Comparison of ENCODE assay signal across 1 cellular context in the genomic region with DNA sequence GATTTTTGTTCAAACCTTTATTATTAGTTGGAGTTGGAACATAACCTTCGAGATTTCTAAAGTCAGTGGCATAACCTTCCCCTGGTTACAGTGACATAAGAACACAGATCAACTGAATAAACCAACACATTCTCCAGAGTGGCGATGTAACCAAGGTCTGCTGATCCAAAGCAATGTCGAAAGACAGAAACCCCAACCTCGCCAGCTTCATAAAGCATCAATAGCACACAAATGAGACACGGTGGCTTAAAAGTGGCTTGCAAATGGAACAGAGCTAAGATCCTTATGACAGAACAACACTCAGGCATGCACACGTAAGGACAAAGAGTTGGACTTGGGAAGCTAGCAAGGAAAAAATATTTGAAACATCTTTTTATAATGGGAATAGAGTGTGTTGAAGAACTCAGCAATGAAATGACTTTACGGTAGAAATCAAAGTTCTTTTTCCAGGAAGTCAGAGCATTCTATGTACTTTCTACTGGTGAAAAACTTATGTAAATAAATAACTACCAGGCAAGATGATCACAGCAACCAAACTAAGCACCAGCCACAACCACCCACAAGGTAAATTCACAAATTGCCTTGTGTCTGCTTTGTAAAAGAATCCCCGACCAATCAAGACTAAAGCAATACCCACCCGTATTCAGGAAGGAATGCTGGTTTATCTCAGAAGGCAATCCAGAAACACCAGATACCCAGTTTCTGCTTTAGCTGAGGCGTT.
TF ChIP-seq lines count a peak whose summit lies in the region.

No MANE protein-coding gene starts in this region.

TF ChIP-seq in HepG2, 621 proteins besides CTCF, POLR2A, EP300 and RAD21 (continued from another document):
- TF ChIP-seq, protein P1, sequence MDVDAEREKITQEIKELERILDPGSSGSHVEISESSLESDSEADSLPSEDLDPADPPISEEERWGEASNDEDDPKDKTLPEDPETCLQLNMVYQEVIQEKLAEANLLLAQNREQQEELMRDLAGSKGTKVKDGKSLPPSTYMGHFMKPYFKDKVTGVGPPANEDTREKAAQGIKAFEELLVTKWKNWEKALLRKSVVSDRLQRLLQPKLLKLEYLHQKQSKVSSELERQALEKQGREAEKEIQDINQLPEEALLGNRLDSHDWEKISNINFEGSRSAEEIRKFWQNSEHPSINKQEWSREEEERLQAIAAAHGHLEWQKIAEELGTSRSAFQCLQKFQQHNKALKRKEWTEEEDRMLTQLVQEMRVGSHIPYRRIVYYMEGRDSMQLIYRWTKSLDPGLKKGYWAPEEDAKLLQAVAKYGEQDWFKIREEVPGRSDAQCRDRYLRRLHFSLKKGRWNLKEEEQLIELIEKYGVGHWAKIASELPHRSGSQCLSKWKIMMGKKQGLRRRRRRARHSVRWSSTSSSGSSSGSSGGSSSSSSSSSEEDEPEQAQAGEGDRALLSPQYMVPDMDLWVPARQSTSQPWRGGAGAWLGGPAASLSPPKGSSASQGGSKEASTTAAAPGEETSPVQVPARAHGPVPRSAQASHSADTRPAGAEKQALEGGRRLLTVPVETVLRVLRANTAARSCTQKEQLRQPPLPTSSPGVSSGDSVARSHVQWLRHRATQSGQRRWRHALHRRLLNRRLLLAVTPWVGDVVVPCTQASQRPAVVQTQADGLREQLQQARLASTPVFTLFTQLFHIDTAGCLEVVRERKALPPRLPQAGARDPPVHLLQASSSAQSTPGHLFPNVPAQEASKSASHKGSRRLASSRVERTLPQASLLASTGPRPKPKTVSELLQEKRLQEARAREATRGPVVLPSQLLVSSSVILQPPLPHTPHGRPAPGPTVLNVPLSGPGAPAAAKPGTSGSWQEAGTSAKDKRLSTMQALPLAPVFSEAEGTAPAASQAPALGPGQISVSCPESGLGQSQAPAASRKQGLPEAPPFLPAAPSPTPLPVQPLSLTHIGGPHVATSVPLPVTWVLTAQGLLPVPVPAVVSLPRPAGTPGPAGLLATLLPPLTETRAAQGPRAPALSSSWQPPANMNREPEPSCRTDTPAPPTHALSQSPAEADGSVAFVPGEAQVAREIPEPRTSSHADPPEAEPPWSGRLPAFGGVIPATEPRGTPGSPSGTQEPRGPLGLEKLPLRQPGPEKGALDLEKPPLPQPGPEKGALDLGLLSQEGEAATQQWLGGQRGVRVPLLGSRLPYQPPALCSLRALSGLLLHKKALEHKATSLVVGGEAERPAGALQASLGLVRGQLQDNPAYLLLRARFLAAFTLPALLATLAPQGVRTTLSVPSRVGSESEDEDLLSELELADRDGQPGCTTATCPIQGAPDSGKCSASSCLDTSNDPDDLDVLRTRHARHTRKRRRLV (CRISPR knock-in tag; IDR thresholded peaks at IDR 0.05) = 0 out of 2 replicates have a peak, but pooled peaks have one; percentile 39
- peak; percentile 73 for TF ChIP-seq KAT7 (CRISPR knock-in tag; IDR thresholded peaks at IDR 0.05; ENCODE audit: borderline replicate concordance)
- peak; percentile 45; the same call in 1 of the 2 replicates for TF ChIP-seq ZNF235 (CRISPR knock-in tag; IDR thresholded peaks at IDR 0.05; ENCODE audit: borderline replicate concordance)
- peak; percentile 82; the same call in 1 of the 2 replicates for TF ChIP-seq KLF11 (CRISPR knock-in tag; IDR thresholded peaks at IDR 0.05)
- TF ChIP-seq ZNF556 (CRISPR knock-in tag; IDR thresholded peaks at IDR 0.05; ENCODE audit: borderline replicate concordance) = no peak
- 0 out of 2 replicates have a peak, but pooled peaks have one; percentile 42 for TF ChIP-seq ARNTL (CRISPR knock-in tag; IDR thresholded peaks at IDR 0.05)
- peak; percentile 8; the same call in 1 of the 2 replicates for TF ChIP-seq ERF (CRISPR knock-in tag; IDR thresholded peaks at IDR 0.05)
- TF ChIP-seq, protein P2, sequence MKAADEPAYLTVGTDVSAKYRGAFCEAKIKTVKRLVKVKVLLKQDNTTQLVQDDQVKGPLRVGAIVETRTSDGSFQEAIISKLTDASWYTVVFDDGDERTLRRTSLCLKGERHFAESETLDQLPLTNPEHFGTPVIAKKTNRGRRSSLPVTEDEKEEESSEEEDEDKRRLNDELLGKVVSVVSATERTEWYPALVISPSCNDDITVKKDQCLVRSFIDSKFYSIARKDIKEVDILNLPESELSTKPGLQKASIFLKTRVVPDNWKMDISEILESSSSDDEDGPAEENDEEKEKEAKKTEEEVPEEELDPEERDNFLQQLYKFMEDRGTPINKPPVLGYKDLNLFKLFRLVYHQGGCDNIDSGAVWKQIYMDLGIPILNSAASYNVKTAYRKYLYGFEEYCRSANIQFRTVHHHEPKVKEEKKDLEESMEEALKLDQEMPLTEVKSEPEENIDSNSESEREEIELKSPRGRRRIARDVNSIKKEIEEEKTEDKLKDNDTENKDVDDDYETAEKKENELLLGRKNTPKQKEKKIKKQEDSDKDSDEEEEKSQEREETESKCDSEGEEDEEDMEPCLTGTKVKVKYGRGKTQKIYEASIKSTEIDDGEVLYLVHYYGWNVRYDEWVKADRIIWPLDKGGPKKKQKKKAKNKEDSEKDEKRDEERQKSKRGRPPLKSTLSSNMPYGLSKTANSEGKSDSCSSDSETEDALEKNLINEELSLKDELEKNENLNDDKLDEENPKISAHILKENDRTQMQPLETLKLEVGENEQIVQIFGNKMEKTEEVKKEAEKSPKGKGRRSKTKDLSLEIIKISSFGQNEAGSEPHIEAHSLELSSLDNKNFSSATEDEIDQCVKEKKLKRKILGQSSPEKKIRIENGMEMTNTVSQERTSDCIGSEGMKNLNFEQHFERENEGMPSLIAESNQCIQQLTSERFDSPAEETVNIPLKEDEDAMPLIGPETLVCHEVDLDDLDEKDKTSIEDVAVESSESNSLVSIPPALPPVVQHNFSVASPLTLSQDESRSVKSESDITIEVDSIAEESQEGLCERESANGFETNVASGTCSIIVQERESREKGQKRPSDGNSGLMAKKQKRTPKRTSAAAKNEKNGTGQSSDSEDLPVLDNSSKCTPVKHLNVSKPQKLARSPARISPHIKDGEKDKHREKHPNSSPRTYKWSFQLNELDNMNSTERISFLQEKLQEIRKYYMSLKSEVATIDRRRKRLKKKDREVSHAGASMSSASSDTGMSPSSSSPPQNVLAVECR (CRISPR knock-in tag; IDR thresholded peaks at IDR 0.05; ENCODE audit: borderline replicate concordance) = peak; percentile 39; the same call in 1 of the 2 replicates
- TF ChIP-seq, protein P3, sequence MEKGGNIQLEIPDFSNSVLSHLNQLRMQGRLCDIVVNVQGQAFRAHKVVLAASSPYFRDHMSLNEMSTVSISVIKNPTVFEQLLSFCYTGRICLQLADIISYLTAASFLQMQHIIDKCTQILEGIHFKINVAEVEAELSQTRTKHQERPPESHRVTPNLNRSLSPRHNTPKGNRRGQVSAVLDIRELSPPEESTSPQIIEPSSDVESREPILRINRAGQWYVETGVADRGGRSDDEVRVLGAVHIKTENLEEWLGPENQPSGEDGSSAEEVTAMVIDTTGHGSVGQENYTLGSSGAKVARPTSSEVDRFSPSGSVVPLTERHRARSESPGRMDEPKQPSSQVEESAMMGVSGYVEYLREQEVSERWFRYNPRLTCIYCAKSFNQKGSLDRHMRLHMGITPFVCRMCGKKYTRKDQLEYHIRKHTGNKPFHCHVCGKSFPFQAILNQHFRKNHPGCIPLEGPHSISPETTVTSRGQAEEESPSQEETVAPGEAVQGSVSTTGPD (CRISPR knock-in tag; IDR thresholded peaks at IDR 0.05) = peak; percentile 41; the same call in 1 of the 2 replicates
- TF ChIP-seq, protein P4, sequence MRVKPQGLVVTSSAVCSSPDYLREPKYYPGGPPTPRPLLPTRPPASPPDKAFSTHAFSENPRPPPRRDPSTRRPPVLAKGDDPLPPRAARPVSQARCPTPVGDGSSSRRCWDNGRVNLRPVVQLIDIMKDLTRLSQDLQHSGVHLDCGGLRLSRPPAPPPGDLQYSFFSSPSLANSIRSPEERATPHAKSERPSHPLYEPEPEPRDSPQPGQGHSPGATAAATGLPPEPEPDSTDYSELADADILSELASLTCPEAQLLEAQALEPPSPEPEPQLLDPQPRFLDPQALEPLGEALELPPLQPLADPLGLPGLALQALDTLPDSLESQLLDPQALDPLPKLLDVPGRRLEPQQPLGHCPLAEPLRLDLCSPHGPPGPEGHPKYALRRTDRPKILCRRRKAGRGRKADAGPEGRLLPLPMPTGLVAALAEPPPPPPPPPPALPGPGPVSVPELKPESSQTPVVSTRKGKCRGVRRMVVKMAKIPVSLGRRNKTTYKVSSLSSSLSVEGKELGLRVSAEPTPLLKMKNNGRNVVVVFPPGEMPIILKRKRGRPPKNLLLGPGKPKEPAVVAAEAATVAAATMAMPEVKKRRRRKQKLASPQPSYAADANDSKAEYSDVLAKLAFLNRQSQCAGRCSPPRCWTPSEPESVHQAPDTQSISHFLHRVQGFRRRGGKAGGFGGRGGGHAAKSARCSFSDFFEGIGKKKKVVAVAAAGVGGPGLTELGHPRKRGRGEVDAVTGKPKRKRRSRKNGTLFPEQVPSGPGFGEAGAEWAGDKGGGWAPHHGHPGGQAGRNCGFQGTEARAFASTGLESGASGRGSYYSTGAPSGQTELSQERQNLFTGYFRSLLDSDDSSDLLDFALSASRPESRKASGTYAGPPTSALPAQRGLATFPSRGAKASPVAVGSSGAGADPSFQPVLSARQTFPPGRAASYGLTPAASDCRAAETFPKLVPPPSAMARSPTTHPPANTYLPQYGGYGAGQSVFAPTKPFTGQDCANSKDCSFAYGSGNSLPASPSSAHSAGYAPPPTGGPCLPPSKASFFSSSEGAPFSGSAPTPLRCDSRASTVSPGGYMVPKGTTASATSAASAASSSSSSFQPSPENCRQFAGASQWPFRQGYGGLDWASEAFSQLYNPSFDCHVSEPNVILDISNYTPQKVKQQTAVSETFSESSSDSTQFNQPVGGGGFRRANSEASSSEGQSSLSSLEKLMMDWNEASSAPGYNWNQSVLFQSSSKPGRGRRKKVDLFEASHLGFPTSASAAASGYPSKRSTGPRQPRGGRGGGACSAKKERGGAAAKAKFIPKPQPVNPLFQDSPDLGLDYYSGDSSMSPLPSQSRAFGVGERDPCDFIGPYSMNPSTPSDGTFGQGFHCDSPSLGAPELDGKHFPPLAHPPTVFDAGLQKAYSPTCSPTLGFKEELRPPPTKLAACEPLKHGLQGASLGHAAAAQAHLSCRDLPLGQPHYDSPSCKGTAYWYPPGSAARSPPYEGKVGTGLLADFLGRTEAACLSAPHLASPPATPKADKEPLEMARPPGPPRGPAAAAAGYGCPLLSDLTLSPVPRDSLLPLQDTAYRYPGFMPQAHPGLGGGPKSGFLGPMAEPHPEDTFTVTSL (CRISPR knock-in tag; IDR thresholded peaks at IDR 0.05; ENCODE audit: borderline replicate concordance) = peak; percentile 64; the same call in 1 of the 2 replicates
- no peak for TF ChIP-seq ZFAT (CRISPR knock-in tag; conservative IDR thresholded peaks at IDR 0.05)
- TF ChIP-seq ZNF879 (CRISPR knock-in tag; IDR thresholded peaks at IDR 0.05) = no peak
